In genomic region chr5:167378894-167379723, GRCh38 we compare ENCODE assay signal across 14 cellular contexts.
"Had no signal": no experiment of that assay in that cellular context is flagged by ENCODE, and none has a peak within 500 bp of the region (broad histone marks: within the 10 kb centered on the region; RNA-seq: fewer than 3 reads in every experiment).

No MANE protein-coding gene starts in this region.

- H3K27ac Mint-ChIP-seq: activated CD8-positive, alpha-beta T cell treated with anti-CD3 and anti-CD28 coated beads, Interleukin-2, amount 10 ng/mL, durations not matched to agents 7 days and 5 days; activated naive CD8-positive, alpha-beta T cell treated with anti-CD3 and anti-CD28 coated beads, Interleukin-2, amount 50 U/mL, for 24 hours; effector memory CD8-positive, alpha-beta T cell; neural progenitor cell; stimulated activated effector memory CD8-positive, alpha-beta T cell treated with anti-CD3 and anti-CD28 coated beads, Interleukin-12 subunit alpha, Interleukin-12 subunit beta, amount 100 ng/mL, for 72 hours; T-helper 2 cell treated with Interferon-gamma antibody and Interleukin-4, amounts not matched to agents 5 μg/mL and 100 μg/mL, for 36 hours had no signal

- H3K4me3 Mint-ChIP-seq: activated CD8-positive, alpha-beta T cell treated with anti-CD3 and anti-CD28 coated beads, Interleukin-2, amount 10 ng/mL, durations not matched to agents 7 days and 5 days; activated naive CD8-positive, alpha-beta T cell treated with anti-CD3 and anti-CD28 coated beads, Interleukin-2, amount 50 U/mL, for 24 hours; effector memory CD8-positive, alpha-beta T cell; neural progenitor cell; stimulated activated effector memory CD8-positive, alpha-beta T cell treated with anti-CD3 and anti-CD28 coated beads, Interleukin-12 subunit alpha, Interleukin-12 subunit beta, amount 100 ng/mL, for 72 hours; T-helper 2 cell treated with Interferon-gamma antibody and Interleukin-4, amounts not matched to agents 5 μg/mL and 100 μg/mL, for 36 hours had no signal

- H3K27me3 ChIP-seq: neural progenitor cell, ovary, tibial nerve had no signal

- ATAC-seq: activated CD8-positive, alpha-beta T cell treated with anti-CD3 and anti-CD28 coated beads, Interleukin-2, amount 10 ng/mL, durations not matched to agents 7 days and 5 days; activated naive CD8-positive, alpha-beta T cell treated with anti-CD3 and anti-CD28 coated beads, Interleukin-2, amount 50 U/mL, for 24 hours; effector memory CD8-positive, alpha-beta T cell; stimulated activated effector memory CD8-positive, alpha-beta T cell treated with anti-CD3 and anti-CD28 coated beads, Interleukin-12 subunit alpha, Interleukin-12 subunit beta, amount 100 ng/mL, for 72 hours had no signal

- H3K4me1 ChIP-seq: neural progenitor cell, tibial nerve had no signal

- DNase-seq: activated CD4-positive, alpha-beta T cell treated with anti-CD3 and anti-CD28 coated beads for 1 hour; activated CD8-positive, alpha-beta memory T cell treated with anti-CD3 and anti-CD28 coated beads, Interleukin-2, amount 50 U/mL, for 48 hours; activated CD8-positive, alpha-beta T cell treated with anti-CD3 and anti-CD28 coated beads, Interleukin-2, amount 10 ng/mL, durations not matched to agents 7 days and 5 days; activated naive CD4-positive, alpha-beta T cell; activated naive CD8-positive, alpha-beta T cell treated with anti-CD3 and anti-CD28 coated beads, Interleukin-2, amount 50 U/mL, for 24 hours; cortex of kidney; effector memory CD8-positive, alpha-beta T cell; hippocampal formation; ovary had no signal

- H3K36me3 Mint-ChIP-seq: stimulated activated effector memory CD8-positive, alpha-beta T cell treated with anti-CD3 and anti-CD28 coated beads, Interleukin-12 subunit alpha, Interleukin-12 subunit beta, amount 100 ng/mL, for 72 hours had no signal

- FAIRE-seq: astrocyte had no signal

- H3K27me3 Mint-ChIP-seq: activated naive CD8-positive, alpha-beta T cell treated with anti-CD3 and anti-CD28 coated beads, Interleukin-2, amount 50 U/mL, for 24 hours; effector memory CD8-positive, alpha-beta T cell had no signal

- H3K9ac ChIP-seq: neural progenitor cell had no signal

- H3K4me1 Mint-ChIP-seq: activated naive CD8-positive, alpha-beta T cell treated with anti-CD3 and anti-CD28 coated beads, Interleukin-2, amount 50 U/mL, for 24 hours; neural progenitor cell; stimulated activated effector memory CD8-positive, alpha-beta T cell treated with anti-CD3 and anti-CD28 coated beads, Interleukin-12 subunit alpha, Interleukin-12 subunit beta, amount 100 ng/mL, for 72 hours had no signal

- H3K27ac ChIP-seq: neural progenitor cell, ovary, tibial nerve had no signal

- H3K9me3 Mint-ChIP-seq: neural progenitor cell had no signal

- H3K4me2 ChIP-seq: neural progenitor cell had no signal

- H3K4me3 ChIP-seq: neural progenitor cell, ovary, tibial nerve had no signal

- H3K9me3 ChIP-seq: ovary, tibial nerve had no signal

- H2AFZ ChIP-seq: neural progenitor cell had no signal

- H3K36me3 ChIP-seq: neural progenitor cell, ovary, tibial nerve had no signal
